Comparison of ENCODE assay signal across 8 cellular contexts in the genomic region with DNA sequence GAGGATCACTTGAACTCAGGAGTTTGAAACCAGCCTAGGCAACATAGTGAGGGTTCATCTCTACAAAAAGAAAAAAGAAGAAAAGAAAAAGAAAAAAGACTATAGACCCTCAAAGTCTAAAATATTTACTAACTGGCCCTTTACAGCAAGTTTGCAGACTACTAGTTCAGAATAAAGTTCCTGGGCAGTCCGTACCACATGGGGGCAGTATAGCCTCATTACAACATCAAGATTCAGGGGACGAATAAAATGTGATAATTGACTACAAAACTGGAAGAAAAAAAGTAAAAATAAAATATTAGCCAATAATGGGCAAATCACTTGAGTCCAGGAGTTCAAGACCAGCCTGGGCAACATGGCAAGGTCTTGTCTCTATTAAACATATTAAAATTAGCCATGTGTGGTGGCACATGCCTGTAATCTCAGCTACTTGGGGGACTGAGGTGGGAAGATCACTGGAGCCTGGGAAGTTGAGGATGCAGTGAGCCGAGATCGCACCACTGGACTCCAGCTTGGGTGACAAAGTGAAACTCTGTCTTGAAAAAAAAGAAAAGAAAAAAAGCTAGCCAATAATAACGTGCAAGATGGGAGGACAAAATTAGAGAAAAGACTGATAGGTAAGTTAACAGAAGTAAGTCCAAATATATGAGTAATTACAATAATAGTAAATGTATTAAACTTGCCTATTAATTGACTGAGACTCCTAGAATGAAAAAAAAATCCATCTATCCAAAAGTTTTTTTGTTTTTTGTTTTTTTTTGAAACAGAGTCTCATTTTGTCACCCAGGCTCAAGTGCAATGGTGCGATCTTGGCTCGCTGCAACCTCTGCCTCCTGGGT.
DNase-seq lines count a peak whose midpoint lies in the region; ATAC-seq and TF ChIP-seq lines count a peak whose summit lies in the region.

No MANE protein-coding gene starts in this region.

- H3K4me3 ChIP-seq in CD8-positive, alpha-beta memory T cell (ENCODE audit: low read length), result no peak overlapping the region
- H3K4me3 ChIP-seq in astrocyte of the spinal cord (ENCODE audit: low read depth, low read length) (no peak overlapping the region), mesendoderm (ENCODE audit: low read length) (no peak overlapping the region)

- H3K27me3 ChIP-seq in CD8-positive, alpha-beta memory T cell (ENCODE audit: insufficient read depth, low read length, poor library complexity, severe bottlenecking), result no peaks in the 10 kb centered on the region
- H3K27me3 ChIP-seq in mesendoderm (ENCODE audit: insufficient read depth, low read length, poor library complexity), result no peaks in the 10 kb centered on the region

- H2AK5ac ChIP-seq in mesendoderm (ENCODE audit: low read length), result no peak overlapping the region

- peak; percentile 77 for TF ChIP-seq RAD21 in Ishikawa (IDR thresholded peaks at IDR 0.05; ENCODE audit: low read depth)

- H3K9ac ChIP-seq in mesendoderm (ENCODE audit: low read length), result no peak overlapping the region

- no CpG with 5 or more reads among the region's 7 CpGs for WGBS in mesendoderm (ENCODE audit: extremely low coverage, insufficient coverage, low lambda C conversion rate)

- no peak overlapping the region for H3K4me2 ChIP-seq in mesendoderm (ENCODE audit: low read length)

- ATAC-seq in HG03520 (IDR thresholded peaks at IDR 0.05; ENCODE audit: unreplicated experiment), result no peak

- no peak overlapping the region for H3K27ac ChIP-seq in CD8-positive, alpha-beta memory T cell (ENCODE audit: low read depth, low read length)
- H3K27ac ChIP-seq in mesendoderm (ENCODE audit: low read depth, low read length), result no peak overlapping the region

- no peak overlapping the region for H4K5ac ChIP-seq in mesendoderm (ENCODE audit: low read length)

- H3K79me2 ChIP-seq in mesendoderm (ENCODE audit: control insufficient read depth, insufficient read depth, low read length), result no peaks in the 10 kb centered on the region

- no peak overlapping the region for H3K4ac ChIP-seq in mesendoderm (ENCODE audit: low read depth, low read length)

- H3K79me1 ChIP-seq in mesendoderm (ENCODE audit: low read length), result no peaks in the 10 kb centered on the region

- no peak overlapping the region for H2BK15ac ChIP-seq in mesendoderm (replicated peaks; ENCODE audit: low read depth)

- peaks cover 0 to 8% (median 4%) of the 10 kb centered on the region in 5 donors for H3K9me3 Mint-ChIP-seq in CD8-positive, alpha-beta memory T cell

- CTCF ChIA-PET in CD8-positive, alpha-beta memory T cell (lab: Charles Lee), result interaction anchor here (1.0 to 1.9 kb wide), 6 partner anchors 8 to 59 kb away, joined by 3 to 7 read pairs (median 4); no protein-coding TSS in a partner anchor

- H4K8ac ChIP-seq in mesendoderm (ENCODE audit: low read depth, low read length), result no peak overlapping the region

- no peak overlapping the region for H3K18ac ChIP-seq in mesendoderm (ENCODE audit: low read length)

- H3K4me1 ChIP-seq in CD8-positive, alpha-beta memory T cell (ENCODE audit: insufficient read depth, low read length), result no peaks in the 10 kb centered on the region
- H3K4me1 ChIP-seq in mesendoderm (ENCODE audit: control insufficient read depth, low read depth, low read length), result no peaks in the 10 kb centered on the region

- H3K27me3 Mint-ChIP-seq in CD8-positive, alpha-beta memory T cell, result peaks cover 3 to 27% of the 10 kb centered on the region in 2 donors

- in situ Hi-C loops in astrocyte of the spinal cord (cut with HindIII; ENCODE audit: low sequenced_read_pairs), result no loop called here

- no peak overlapping the region for H3K23ac ChIP-seq in mesendoderm (ENCODE audit: low read length)

- H3K56ac ChIP-seq in mesendoderm (ENCODE audit: low read length), result no peak overlapping the region

- no peak overlapping the region for H2BK120ac ChIP-seq in mesendoderm (ENCODE audit: low read depth, low read length)

- peak; percentile 20 to 60 (median 25) for DNase-seq in CD8-positive, alpha-beta memory T cell
- DNase-seq in SHP77 treated with DMSO at 0.1 percent for 48 hours (lab: John Stamatoyannopoulos, UW) (peak; percentile 50), astrocyte of the spinal cord (ENCODE audit: low read depth, low spot score) (peak; percentile 49), mesendoderm (peak; percentile 51), occipital lobe (lab: John Stamatoyannopoulos, UW) (no peak), NCI-H1048 (lab: John Stamatoyannopoulos, UW) (no peak)

- no peaks in the 10 kb centered on the region for H3K9me3 ChIP-seq in CD8-positive, alpha-beta memory T cell (ENCODE audit: low read length)

- TF ChIP-seq CTCF in astrocyte of the spinal cord (IDR thresholded peaks at IDR 0.05; ENCODE audit: low read depth, low read length), result peak; percentile 77

- POLR2A ChIA-PET in CD8-positive, alpha-beta memory T cell (lab: Charles Lee), result no interaction called here

- H2BK5ac ChIP-seq in mesendoderm (ENCODE audit: low read length), result no peak overlapping the region

- H3K4me3 Mint-ChIP-seq in CD8-positive, alpha-beta memory T cell, result no peak overlapping the region

- peak overlapping the region in 1 of 8 donors; percentile 72 for H3K27ac Mint-ChIP-seq in CD8-positive, alpha-beta memory T cell

- no peak for TF ChIP-seq EP300 in Ishikawa (IDR thresholded peaks at IDR 0.05; ENCODE audit: borderline replicate concordance)

- H3K36me3 Mint-ChIP-seq in CD8-positive, alpha-beta memory T cell, result peaks cover 0 to 20% (median 3%) of the 10 kb centered on the region in 3 donors

- no peaks in the 10 kb centered on the region for H3K4me1 Mint-ChIP-seq in CD8-positive, alpha-beta memory T cell

- H3K36me3 ChIP-seq in CD8-positive, alpha-beta memory T cell (ENCODE audit: insufficient read depth, low read length), result no peaks in the 10 kb centered on the region
- no peaks in the 10 kb centered on the region for H3K36me3 ChIP-seq in mesendoderm (ENCODE audit: control insufficient read depth, insufficient read depth, low read length)

TF ChIP-seq in Ishikawa, 13 proteins besides CTCF, POLR2A, EP300 and RAD21:
- TF ChIP-seq TAF1 (IDR thresholded peaks at IDR 0.05; ENCODE audit: low read depth), result no peak
- TF ChIP-seq CEBPB (IDR thresholded peaks at IDR 0.05), result no peak
- TF ChIP-seq CREB1 (IDR thresholded peaks at IDR 0.05; ENCODE audit: low read depth), result no peak
- TF ChIP-seq TCF12 (IDR thresholded peaks at IDR 0.05; ENCODE audit: low read depth), result no peak
- no peak for TF ChIP-seq TEAD4 (IDR thresholded peaks at IDR 0.05)
- TF ChIP-seq, protein P1, sequence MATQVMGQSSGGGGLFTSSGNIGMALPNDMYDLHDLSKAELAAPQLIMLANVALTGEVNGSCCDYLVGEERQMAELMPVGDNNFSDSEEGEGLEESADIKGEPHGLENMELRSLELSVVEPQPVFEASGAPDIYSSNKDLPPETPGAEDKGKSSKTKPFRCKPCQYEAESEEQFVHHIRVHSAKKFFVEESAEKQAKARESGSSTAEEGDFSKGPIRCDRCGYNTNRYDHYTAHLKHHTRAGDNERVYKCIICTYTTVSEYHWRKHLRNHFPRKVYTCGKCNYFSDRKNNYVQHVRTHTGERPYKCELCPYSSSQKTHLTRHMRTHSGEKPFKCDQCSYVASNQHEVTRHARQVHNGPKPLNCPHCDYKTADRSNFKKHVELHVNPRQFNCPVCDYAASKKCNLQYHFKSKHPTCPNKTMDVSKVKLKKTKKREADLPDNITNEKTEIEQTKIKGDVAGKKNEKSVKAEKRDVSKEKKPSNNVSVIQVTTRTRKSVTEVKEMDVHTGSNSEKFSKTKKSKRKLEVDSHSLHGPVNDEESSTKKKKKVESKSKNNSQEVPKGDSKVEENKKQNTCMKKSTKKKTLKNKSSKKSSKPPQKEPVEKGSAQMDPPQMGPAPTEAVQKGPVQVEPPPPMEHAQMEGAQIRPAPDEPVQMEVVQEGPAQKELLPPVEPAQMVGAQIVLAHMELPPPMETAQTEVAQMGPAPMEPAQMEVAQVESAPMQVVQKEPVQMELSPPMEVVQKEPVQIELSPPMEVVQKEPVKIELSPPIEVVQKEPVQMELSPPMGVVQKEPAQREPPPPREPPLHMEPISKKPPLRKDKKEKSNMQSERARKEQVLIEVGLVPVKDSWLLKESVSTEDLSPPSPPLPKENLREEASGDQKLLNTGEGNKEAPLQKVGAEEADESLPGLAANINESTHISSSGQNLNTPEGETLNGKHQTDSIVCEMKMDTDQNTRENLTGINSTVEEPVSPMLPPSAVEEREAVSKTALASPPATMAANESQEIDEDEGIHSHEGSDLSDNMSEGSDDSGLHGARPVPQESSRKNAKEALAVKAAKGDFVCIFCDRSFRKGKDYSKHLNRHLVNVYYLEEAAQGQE (IDR thresholded peaks at IDR 0.05; ENCODE audit: low read depth), result no peak
- TF ChIP-seq, protein P2, sequence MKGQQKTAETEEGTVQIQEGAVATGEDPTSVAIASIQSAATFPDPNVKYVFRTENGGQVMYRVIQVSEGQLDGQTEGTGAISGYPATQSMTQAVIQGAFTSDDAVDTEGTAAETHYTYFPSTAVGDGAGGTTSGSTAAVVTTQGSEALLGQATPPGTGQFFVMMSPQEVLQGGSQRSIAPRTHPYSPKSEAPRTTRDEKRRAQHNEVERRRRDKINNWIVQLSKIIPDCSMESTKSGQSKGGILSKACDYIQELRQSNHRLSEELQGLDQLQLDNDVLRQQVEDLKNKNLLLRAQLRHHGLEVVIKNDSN (IDR thresholded peaks at IDR 0.05), result no peak
- TF ChIP-seq ZBTB7A (IDR thresholded peaks at IDR 0.05; ENCODE audit: low read depth), result no peak
- no peak for TF ChIP-seq EGR1 (IDR thresholded peaks at IDR 0.05)
- TF ChIP-seq YY1 (IDR thresholded peaks at IDR 0.05; ENCODE audit: low read depth), result no peak
- no peak for TF ChIP-seq NFIC (IDR thresholded peaks at IDR 0.05)
- no peak for TF ChIP-seq FOXM1 (IDR thresholded peaks at IDR 0.05; ENCODE audit: borderline replicate concordance, low read depth)
- TF ChIP-seq, protein P3, sequence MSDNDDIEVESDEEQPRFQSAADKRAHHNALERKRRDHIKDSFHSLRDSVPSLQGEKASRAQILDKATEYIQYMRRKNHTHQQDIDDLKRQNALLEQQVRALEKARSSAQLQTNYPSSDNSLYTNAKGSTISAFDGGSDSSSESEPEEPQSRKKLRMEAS (IDR thresholded peaks at IDR 0.05), result no peak

Comparison
In these comparisons a context has a peak if more than half of its experiments do, and no peak if none do; other contexts are left out.
1. DNase-seq: peak in CD8-positive, alpha-beta memory T cell (5 of 5), SHP77 treated with DMSO at 0.1 percent for 48 hours (single experiment), astrocyte of the spinal cord (single experiment) and mesendoderm (single experiment); none in occipital lobe (single experiment) and NCI-H1048 (single experiment).